ENCODE assay signal across 8 cellular contexts in the genomic region with DNA sequence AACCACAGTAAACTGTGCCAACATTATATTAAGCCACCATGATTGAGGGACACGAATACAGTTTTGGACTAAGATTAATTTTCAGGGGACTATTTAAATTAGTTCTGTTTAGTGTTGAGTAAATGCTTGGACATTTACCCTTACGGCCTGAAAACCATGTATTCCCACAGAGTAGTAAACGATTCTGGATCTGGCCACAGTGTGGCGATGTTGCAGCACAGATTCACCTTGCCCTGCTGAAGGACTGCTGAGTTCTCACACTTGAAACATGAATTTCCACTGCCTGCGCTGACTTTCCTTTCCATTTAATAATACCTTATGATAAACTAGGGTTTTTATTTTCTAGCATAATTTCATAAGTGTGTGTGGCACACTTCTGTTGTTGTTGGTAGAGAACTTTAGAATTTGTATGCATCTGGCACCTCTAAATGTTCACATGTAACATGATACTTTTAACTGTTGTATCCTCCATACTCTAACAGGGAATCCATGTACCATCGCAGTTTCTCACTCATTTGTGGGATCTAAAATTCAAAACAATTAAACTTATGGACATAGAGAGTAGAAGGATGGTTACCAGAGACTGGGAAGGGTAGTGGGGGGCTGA. TPM values are rescaled to one million over a fixed set of nuclear protein-coding genes. Genes with fewer than 3 reads are reported as not detected.
DNase-seq lines count a peak whose midpoint lies in the region; ATAC-seq, FAIRE-seq and TF ChIP-seq lines count a peak whose summit lies in the region.

No MANE protein-coding gene starts in this region.

- H3K27me3 ChIP-seq in A673 (replicated peaks; ENCODE audit: insufficient read depth, low read depth, low read length, poor library complexity), result no peaks in the 10 kb centered on the region
- H3K27me3 ChIP-seq in bronchial epithelial cell (ENCODE audit: control insufficient read depth, insufficient read depth, low read length), result no peaks in the 10 kb centered on the region

- H3K9me3 ChIP-seq in A673 (ENCODE audit: low read depth, low read length, poor library complexity, severe bottlenecking), result no peaks in the 10 kb centered on the region

- BruUV-seq in A673 (replicated peaks; lab: Mats Ljungman, UMichigan), result no TSS peak

- FAIRE-seq in TTC549 (lab: Jason Lieb, UNC) (peak; percentile 81), bronchial epithelial cell (lab: Jason Lieb, UNC) (no peak)

- H3K4me3 ChIP-seq in A673 (ENCODE audit: low read depth, low read length, poor library complexity, severe bottlenecking) (no peak overlapping the region), bronchial epithelial cell (ENCODE audit: low read depth, low read length) (no peak overlapping the region)

- TF ChIP-seq CTCF in A673 (conservative IDR thresholded peaks at IDR 0.05; ENCODE audit: low read depth, low read length) (peak; percentile 91), GM13977 (IDR thresholded peaks at IDR 0.05; ENCODE audit: extremely low read depth, insufficient read depth, missing control alignments) (peak; percentile 87), bronchial epithelial cell (IDR thresholded peaks at IDR 0.05; ENCODE audit: insufficient read depth, low read length, severe bottlenecking) (peak; percentile 76)

- in situ Hi-C loops in GM13977 (cut with MboI; ENCODE audit: low pct_unique_long_range_greater_than_20kb, low sequenced_read_pairs, unreplicated experiment), result loop anchor here (25.0 kb wide), 2 partner anchors 909 to 1884 kb away; a partner anchor contains a TSS

- ATAC-seq in HG02763 (IDR thresholded peaks at IDR 0.05; ENCODE audit: unreplicated experiment), result peak; percentile 97

- peaks cover 12% of the 10 kb centered on the region for H3K4me1 ChIP-seq in A673 (ENCODE audit: insufficient read depth, low read length, poor library complexity, severe bottlenecking)

- no peak overlapping the region for H3K27ac ChIP-seq in A673 (ENCODE audit: low read depth, low read length, poor library complexity, severe bottlenecking)

- intact Hi-C loops in A673 (cut with micrococcal nuclease; ENCODE audit: unreplicated experiment), result loop anchor here (1.0 to 5.0 kb wide), 5 partner anchors 499 to 1979 kb away; a partner anchor contains a TSS

- POLR2A ChIA-PET in A673 (lab: Charles Lee; ENCODE audit: low non-redundant PET), result no interaction called here

- DNase-seq in A673 (ENCODE audit: low spot score) (peak; percentile 87), GM13977 (ENCODE audit: low spot score) (peak; percentile 48), NCI-H1092 (lab: John Stamatoyannopoulos, UW) (peak; percentile 38), bronchial epithelial cell (ENCODE audit: low read depth) (peak; percentile 62), kidney tubule cell (ENCODE audit: low spot score) (peak; percentile 61)
- DNase-seq in stimulated activated CD4-positive, alpha-beta T cell treated with anti-CD3 and anti-CD28 coated beads, Interleukin-4, amount 100 ng/mL, for 24 hours, result peak; percentile 50

- H3K36me3 ChIP-seq in A673 (ENCODE audit: insufficient read depth, low read length, poor library complexity, severe bottlenecking) (no peaks in the 10 kb centered on the region), bronchial epithelial cell (ENCODE audit: control insufficient read depth, insufficient read depth, low read length) (no peaks in the 10 kb centered on the region)

- CTCF ChIA-PET in A673 (lab: Charles Lee), result no interaction called here

RNA-seq across cellular contexts. Expression of a gene that starts 53.9 kb away (rescaled TPM):
- total RNA-seq in A673 (2021) (33.6 and 36.4 TPM in 2 replicates), bronchial epithelial cell (25.3 and 26.6 TPM in 2 replicates)
